In the genomic region with DNA sequence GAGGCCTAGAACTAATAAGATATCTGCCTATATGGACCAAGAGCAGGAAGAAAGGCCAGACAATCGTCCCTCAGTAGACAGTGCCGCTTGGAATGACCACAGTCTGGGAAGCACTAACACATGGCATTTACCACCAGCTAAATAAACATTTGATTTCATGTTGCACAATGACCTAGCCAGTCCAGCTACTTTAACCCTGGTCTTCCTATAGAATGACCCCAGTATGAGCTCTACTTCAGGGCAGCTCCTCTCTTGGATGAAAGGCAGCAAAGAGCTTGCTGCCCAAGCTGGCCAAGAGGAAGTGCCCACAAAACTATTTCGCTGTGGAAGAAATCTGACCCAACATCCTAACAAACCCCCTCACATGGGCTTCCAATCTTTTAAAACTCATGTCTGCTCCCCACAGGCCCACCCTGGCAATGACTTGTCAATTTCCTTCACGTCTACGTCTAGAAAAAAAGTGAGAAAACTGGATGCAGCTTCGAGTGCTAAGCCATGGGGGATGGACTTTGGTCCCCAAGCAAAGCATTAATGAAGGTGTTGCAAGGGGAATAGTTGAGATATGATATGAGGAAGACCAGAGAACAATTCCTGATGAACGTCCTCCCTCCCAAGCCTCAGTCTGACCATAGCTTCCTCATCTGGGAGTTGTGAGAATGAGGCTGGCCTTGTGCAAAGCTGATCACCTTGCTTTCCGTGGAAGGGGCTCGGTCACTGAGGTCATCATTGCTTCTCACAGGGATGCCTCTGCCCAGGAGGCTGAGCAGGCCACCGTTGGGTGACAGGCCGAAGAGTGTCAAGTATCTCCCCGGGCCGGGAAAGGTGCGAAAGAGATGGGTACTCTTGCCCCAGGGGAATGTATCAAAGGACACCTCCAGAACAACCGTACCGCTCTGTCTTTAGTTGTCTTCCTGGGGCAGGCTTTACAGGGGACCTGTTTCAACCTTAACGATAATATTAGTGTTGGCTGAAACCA, we compare ENCODE assay signal across 7 cellular contexts. TPM values are rescaled to one million over a fixed set of nuclear protein-coding genes. Genes with fewer than 3 reads are reported as not detected.
A peak's percentile ranks its signal among the peaks of the same experiment; 100 is the strongest.
DNase-seq lines count a peak whose midpoint lies in the region; ATAC-seq and TF ChIP-seq lines count a peak whose summit lies in the region.

No MANE protein-coding gene starts in this region.

- ATAC-seq in GM19372 (IDR thresholded peaks at IDR 0.05; ENCODE audit: low read depth, unreplicated experiment) (peak; percentile 5), HG03565 (IDR thresholded peaks at IDR 0.05; ENCODE audit: unreplicated experiment) (no peak)

- H3K4me1 ChIP-seq in colonic mucosa (peaks cover 11% of the 10 kb centered on the region), mononuclear cell (ENCODE audit: insufficient read depth, low read length) (peaks cover 32% of the 10 kb centered on the region)

- intact Hi-C loops in colonic mucosa (cut with DNase I): no loop called here

- H3K4me3 ChIP-seq in colonic mucosa (peak overlapping the region; percentile 71), mononuclear cell (ENCODE audit: low read length) (peak overlapping the region; percentile 71)

- H3K9ac ChIP-seq in colonic mucosa (ENCODE audit: low read depth in 2 of 2, low read length in 2 of 2): peak overlapping the region; percentile 91 to 95

- no peak for TF ChIP-seq CTCF in colonic mucosa (IDR thresholded peaks at IDR 0.05)

- peak; percentile 9 to 15 for DNase-seq in Kasumi-1 (lab: John Stamatoyannopoulos, UW)
- DNase-seq in colonic mucosa: peak; percentile 36
- no peak for DNase-seq in NCI-H524 treated with DMSO at 0.1 percent for 48 hours (lab: John Stamatoyannopoulos, UW)
- no peak for DNase-seq in SW480 (ENCODE audit: low spot score)

- H3K27ac ChIP-seq in colonic mucosa: peak overlapping the region; percentile 81

- no peaks in the 10 kb centered on the region for H3K9me3 ChIP-seq in colonic mucosa
- H3K9me3 ChIP-seq in mononuclear cell (ENCODE audit: low read depth, low read length): no peaks in the 10 kb centered on the region

- H3K27me3 ChIP-seq in colonic mucosa (no peaks in the 10 kb centered on the region), mononuclear cell (ENCODE audit: insufficient read depth, low read length) (no peaks in the 10 kb centered on the region)

- no peaks in the 10 kb centered on the region for H3K36me3 ChIP-seq in colonic mucosa

RNA-seq across cellular contexts. Expression of gene SLC25A20, which starts 1.0 kb away (rescaled TPM):
- 10 to 100 TPM; 28.6 to 31.5 TPM for total RNA-seq in colonic mucosa
- 2.2 TPM for total RNA-seq in mononuclear cell

RNA-seq across cellular contexts. Expression of gene ARIH2, which starts 21.0 kb away (rescaled TPM):
- total RNA-seq in colonic mucosa (10 to 100 TPM; 55.6 to 77.4 TPM), mononuclear cell (120 TPM)

RNA-seq across cellular contexts. Expression of gene PRKAR2A, which starts 50.0 kb away (rescaled TPM):
- total RNA-seq in colonic mucosa: 100 to 1,000 TPM in 1 of 2 donors, 10 to 100 TPM in 1; 66.8 to 117 TPM
- total RNA-seq in mononuclear cell: 26.1 TPM

Comparison
In these comparisons a context has a peak if more than half of its experiments do, and no peak if none do; other contexts are left out.
1. DNase-seq: peak in Kasumi-1 (2 of 2) and colonic mucosa (single experiment); none in NCI-H524 treated with DMSO at 0.1 percent for 48 hours (single experiment) and SW480 (single experiment).